Comparison of ENCODE assay signal across 8 cellular contexts in the genomic region with DNA sequence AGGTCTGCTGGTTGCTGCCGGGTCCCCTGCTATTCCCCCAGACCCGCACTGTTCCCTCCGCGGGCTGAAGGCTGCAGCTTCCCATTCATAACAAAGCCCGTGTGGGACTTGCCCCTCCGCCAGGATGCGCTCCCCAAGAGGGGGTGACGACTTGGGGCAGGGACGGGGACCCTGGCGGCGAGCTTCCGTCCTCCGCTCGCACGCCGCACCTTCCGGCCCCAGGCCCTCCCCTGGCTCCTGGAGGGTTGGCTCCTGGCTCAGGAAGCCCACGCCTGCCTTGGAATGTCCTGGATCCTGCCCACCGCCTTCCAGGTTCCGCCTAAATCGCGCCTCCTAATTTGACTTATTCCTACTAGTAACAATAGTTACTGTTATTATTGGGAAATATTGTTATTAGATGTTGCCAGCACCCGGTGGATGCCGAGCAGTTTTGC. TPM values are rescaled to one million over a fixed set of nuclear protein-coding genes. Genes with fewer than 3 reads are reported as not detected.
DNase-seq lines count a peak whose midpoint lies in the region; ATAC-seq, FAIRE-seq and TF ChIP-seq lines count a peak whose summit lies in the region.

No MANE protein-coding gene starts in this region.

- WGBS in GM12878 (ENCODE audit: insufficient coverage, insufficient replicate concordance, low lambda C conversion rate, missing lambda C conversion rate) = 9% methylated on average over 24 of the region's 24 CpGs

- peak overlapping the region; percentile 66 for H3K9ac ChIP-seq in GM12878 (ENCODE audit: control insufficient read depth, insufficient read depth, low read length)

- H3K79me2 ChIP-seq in GM12878 (ENCODE audit: control insufficient read depth, insufficient read depth, low read length) = peaks cover 20% of the 10 kb centered on the region

- in situ Hi-C loops in GM12878 (cut with MboI) = no loop called here

- H2AFZ ChIP-seq in GM12878 (ENCODE audit: control insufficient read depth, low read depth, low read length) = peak overlapping the region; percentile 70

- BruUV-seq in GM12878 (replicated peaks; lab: Mats Ljungman, UMichigan) = no TSS peak

- TF ChIP-seq CTCF in GM12878 (IDR thresholded peaks at IDR 0.05 in 2 of 3, conservative IDR thresholded peaks at IDR 0.05 in 1 of 3; ENCODE audit: control insufficient read depth in 2 of 3, extremely low read depth in 1 of 3, insufficient read depth in 1 of 3, low read depth in 3 of 3, low read length in 3 of 3) = peak; percentile 34 to 58 (median 36)

- no peaks in the 10 kb centered on the region for H3K36me3 ChIP-seq in GM12878 (ENCODE audit: control insufficient read depth in 2 of 2, insufficient read depth in 2 of 2, low read length in 1 of 2)

- SMC1A ChIA-PET in GM12878 (lab: Charles Lee; ENCODE audit: uncharacterized antibody, unreplicated experiment) = interaction anchor here (1.2 to 1.4 kb wide), 2 partner anchors 32 to 56 kb away, joined by 3 to 4 read pairs; no protein-coding TSS in a partner anchor

- RAD21 ChIA-PET in GM12878 (lab: Charles Lee; ENCODE audit: unreplicated experiment) = interaction anchor here (0.7 to 1.8 kb wide), 6 partner anchors 17 to 129 kb away, joined by 4 to 8 read pairs (median 4); no protein-coding TSS in a partner anchor

- 0 out of 2 replicates have a peak overlapping the region, but pooled peaks have one; percentile 20 for H3K27ac ChIP-seq in GM12878 (ENCODE audit: control insufficient read depth, insufficient read depth)

- H3K4me1 ChIP-seq in GM12878 (ENCODE audit: control insufficient read depth, insufficient read depth, low read length) = no peaks in the 10 kb centered on the region; the same call in 1 of the 2 replicates

- H3K4me3 ChIP-seq in GM12878 = peak overlapping the region; percentile 91

- intact Hi-C loops in GM12878 (cut with micrococcal nuclease; ENCODE audit: unreplicated experiment) = loop anchor here (5.0 kb wide), 2 partner anchors 33 to 53 kb away; no protein-coding TSS in a partner anchor

- ATAC-seq in HG02798 (IDR thresholded peaks at IDR 0.05; ENCODE audit: poor library complexity, unreplicated experiment) (peak; percentile 5), GM12878 (peak; percentile 28), GM21723 (IDR thresholded peaks at IDR 0.05; ENCODE audit: unreplicated experiment) (no peak), left lobe of liver (no peak)

- no peak for TF ChIP-seq EP300 in GM12878 (IDR thresholded peaks at IDR 0.05; ENCODE audit: borderline replicate concordance in 1 of 2, control insufficient read depth in 1 of 2, low read depth in 2 of 2, low read length in 2 of 2)

- H3K4me2 ChIP-seq in GM12878 (ENCODE audit: control insufficient read depth, insufficient read depth) = peak overlapping the region; percentile 94

- POLR2A ChIA-PET in GM12878 (lab: Charles Lee) = interaction anchor here (0.7 kb wide), 1 partner anchor 406 kb away, joined by 4 read pairs; no protein-coding TSS in a partner anchor

- no peak for FAIRE-seq in GM12878 (lab: Jason Lieb, UNC)

- H3K27me3 ChIP-seq in GM12878 (replicated peaks in 1 of 2; ENCODE audit: control insufficient read depth in 2 of 2, insufficient read depth in 2 of 2, low read length in 1 of 2) = no peaks in the 10 kb centered on the region

- CTCF ChIA-PET in GM12878 (lab: Yijun Ruan, JAX) = interaction anchor here (0.7 to 3.0 kb wide), 6 partner anchors 20 to 291 kb away, joined by 3 to 20 read pairs (median 4); no protein-coding TSS in a partner anchor

- H3K9me3 ChIP-seq in GM12878 (replicated peaks; ENCODE audit: control insufficient read depth, insufficient read depth, low read length) = no peaks in the 10 kb centered on the region

- peak; percentile 73 for DNase-seq in D341Med (ENCODE audit: low spot score)
- DNase-seq in SK-N-DZ (ENCODE audit: low spot score) = peak; percentile 70
- no peak for DNase-seq in GM12878 (ENCODE audit: low read depth, low spot score)
- peak; percentile 81 for DNase-seq in iPS-NIHi11 (ENCODE audit: low spot score)
- DNase-seq in stimulated activated CD4-positive, alpha-beta T cell treated with anti-CD3 and anti-CD28 coated beads, Interleukin-15, amount 100 ng/mL, for 48 hours (ENCODE audit: low read depth in 2 of 2) = peak; percentile 33 to 60
- DNase-seq in left lobe of liver (ENCODE audit: low spot score) = no peak

- H4K20me1 ChIP-seq in GM12878 (ENCODE audit: control insufficient read depth, insufficient read depth) = no peaks in the 10 kb centered on the region

- TF ChIP-seq RAD21 in GM12878 (IDR thresholded peaks at IDR 0.05; ENCODE audit: insufficient read depth, low read depth, low read length) = no peak

- TF ChIP-seq POLR2A in GM12878 (IDR thresholded peaks at IDR 0.05; ENCODE audit: low read depth, low read length) = no peak; the same call in 1 of the 2 replicates

TF ChIP-seq in GM12878, 131 proteins besides CTCF, POLR2A, EP300 and RAD21 (continues in another document):
- TF ChIP-seq FOXM1 (IDR thresholded peaks at IDR 0.05; ENCODE audit: low read depth, low read length) (peak; percentile 89; the same call in 1 of the 2 replicates), LARP7 (IDR thresholded peaks at IDR 0.05) (peak; percentile 2; the same call in 1 of the 2 replicates)

RNA-seq across cellular contexts. Expression of a gene that starts 1.1 kb away (rescaled TPM):
- 26.4 and 28.4 TPM in 2 replicates for polyA plus RNA-seq in SK-N-DZ (2014; cell fraction: cytosol; rRNA removed)
- 29.5 and 31.0 TPM in 2 replicates for polyA plus RNA-seq in SK-N-DZ (2014; cell fraction: nucleus; rRNA removed)
- total RNA-seq in GM12878 (2013; cell fraction: nucleolus; rRNA removed) = 10.7 and 12.2 TPM in 2 replicates
- 14.8 and 19.9 TPM in 2 replicates for total RNA-seq in GM12878 (2014; rRNA removed)
- 10.0 and 11.9 TPM in 2 replicates for total RNA-seq in GM12878 (2014; rRNA removed; fragmentation: Illumina TruSeq; extraction: Trizol)
- total RNA-seq in GM12878 (2021) = 25.2 and 26.0 TPM in 2 replicates
- polyA plus RNA-seq in GM12878 (2011; ENCODE audit: low read depth) = 3.7 TPM
- polyA plus RNA-seq in GM12878 (2011; rRNA removed) = 3.0 and 9.8 TPM in 2 replicates
- polyA plus RNA-seq in GM12878 (2011; cell fraction: cytosol; rRNA removed) = 6.1 and 10.7 TPM in 2 replicates
- polyA plus RNA-seq in GM12878 (2011; cell fraction: nucleus; rRNA removed) = 13.3 and 20.0 TPM in 2 replicates
- polyA plus RNA-seq in GM12878 (2012) = 9.6 and 10.1 TPM in 2 replicates
- polyA plus RNA-seq in GM12878 (2014; fragmentation: Illumina TruSeq; extraction: Trizol) = 2.8 and 7.0 TPM in 2 replicates
- polyA plus RNA-seq in GM12878 (2014; fragmentation: Nextera tagmentation; extraction: Ambion mirVana) = under 1 TPM; 0.14 to 0.27 TPM
- 18.2 and 24.8 TPM in 2 replicates for polyA plus RNA-seq in GM12878 (2014; rRNA removed)
- 1 to 10 TPM; 4.2 to 4.7 TPM for polyA plus RNA-seq in GM12878 (2016; fragmentation: Nextera tagmentation; extraction: Ambion mirVana)
- 19.7 and 30.8 TPM in 2 replicates for polyA minus RNA-seq in GM12878 (2011; rRNA and poly(A)+ RNA removed)
- polyA minus RNA-seq in GM12878 (2011; cell fraction: cytosol; rRNA and poly(A)+ RNA removed) = 9.9 and 13.9 TPM in 2 replicates
- polyA minus RNA-seq in GM12878 (2011; cell fraction: nucleus; rRNA and poly(A)+ RNA removed) = 6.2 and 10.3 TPM in 2 replicates
- total RNA-seq in left lobe of liver = 5.0 TPM

RNA-seq across cellular contexts. Expression of a gene that starts 32.0 kb away (rescaled TPM):
- 0.08 and 0.31 TPM in 2 replicates for polyA plus RNA-seq in SK-N-DZ (2014; cell fraction: cytosol; rRNA removed)
- polyA plus RNA-seq in SK-N-DZ (2014; cell fraction: nucleus; rRNA removed) = 0.05 TPM in 1 of 2 replicates, not detected in the other
- total RNA-seq in GM12878 (2013; cell fraction: nucleolus; rRNA removed) = not detected in 2 replicates
- total RNA-seq in GM12878 (2014; rRNA removed) (not detected in 2 replicates), GM12878 (2014; rRNA removed; fragmentation: Illumina TruSeq; extraction: Trizol) (not detected in 2 replicates), GM12878 (2021) (not detected in 2 replicates), left lobe of liver (0.15 TPM)
- polyA plus RNA-seq in GM12878 (2011; ENCODE audit: low read depth) = 0.05 TPM
- polyA plus RNA-seq in GM12878 (2011; rRNA removed) (not detected in 2 replicates), GM12878 (2014; fragmentation: Illumina TruSeq; extraction: Trizol) (not detected in 2 replicates), GM12878 (2014; fragmentation: Nextera tagmentation; extraction: Ambion mirVana) (not detected), GM12878 (2014; rRNA removed) (not detected in 2 replicates), GM12878 (2016; fragmentation: Nextera tagmentation; extraction: Ambion mirVana) (not detected)
- not detected in 2 replicates for polyA plus RNA-seq in GM12878 (2011; cell fraction: cytosol; rRNA removed)
- not detected in 2 replicates for polyA plus RNA-seq in GM12878 (2011; cell fraction: nucleus; rRNA removed)
- polyA plus RNA-seq in GM12878 (2012) = not detected in 2 replicates
- polyA minus RNA-seq in GM12878 (2011; rRNA and poly(A)+ RNA removed) = not detected in 2 replicates
- polyA minus RNA-seq in GM12878 (2011; cell fraction: cytosol; rRNA and poly(A)+ RNA removed) = not detected in 2 replicates
- not detected in 2 replicates for polyA minus RNA-seq in GM12878 (2011; cell fraction: nucleus; rRNA and poly(A)+ RNA removed)

RNA-seq across cellular contexts. Expression of a gene that starts 42.0 kb away (rescaled TPM):
- polyA plus RNA-seq in SK-N-DZ (2014; cell fraction: cytosol; rRNA removed) = 4.4 and 4.5 TPM in 2 replicates
- polyA plus RNA-seq in SK-N-DZ (2014; cell fraction: nucleus; rRNA removed) = 2.7 and 7.0 TPM in 2 replicates
- 1.1 and 1.2 TPM in 2 replicates for total RNA-seq in GM12878 (2013; cell fraction: nucleolus; rRNA removed)
- total RNA-seq in GM12878 (2014; rRNA removed) (0.06 TPM in 1 of 2 replicates, not detected in the other), GM12878 (2014; rRNA removed; fragmentation: Illumina TruSeq; extraction: Trizol) (not detected in 2 replicates), GM12878 (2021) (0.51 and 0.61 TPM in 2 replicates), left lobe of liver (1.6 TPM)
- polyA plus RNA-seq in GM12878 (2011; ENCODE audit: low read depth) = 0.16 TPM
- polyA plus RNA-seq in GM12878 (2011; rRNA removed) (0.37 and 0.64 TPM in 2 replicates), GM12878 (2014; fragmentation: Illumina TruSeq; extraction: Trizol) (0.03 TPM in 1 of 2 replicates, not detected in the other), GM12878 (2014; fragmentation: Nextera tagmentation; extraction: Ambion mirVana) (not detected), GM12878 (2014; rRNA removed) (0.14 and 0.25 TPM in 2 replicates), GM12878 (2016; fragmentation: Nextera tagmentation; extraction: Ambion mirVana) (under 1 TPM in 1 of 2 experiments, not detected in 1; 0.21 TPM)
- polyA plus RNA-seq in GM12878 (2011; cell fraction: cytosol; rRNA removed) = 1.1 and 1.5 TPM in 2 replicates
- polyA plus RNA-seq in GM12878 (2011; cell fraction: nucleus; rRNA removed) = 5.1 and 6.2 TPM in 2 replicates
- 0.67 and 0.83 TPM in 2 replicates for polyA plus RNA-seq in GM12878 (2012)
- 0.88 and 2.1 TPM in 2 replicates for polyA minus RNA-seq in GM12878 (2011; rRNA and poly(A)+ RNA removed)
- polyA minus RNA-seq in GM12878 (2011; cell fraction: cytosol; rRNA and poly(A)+ RNA removed) = 2.7 and 3.5 TPM in 2 replicates
- polyA minus RNA-seq in GM12878 (2011; cell fraction: nucleus; rRNA and poly(A)+ RNA removed) = 0.73 and 1.6 TPM in 2 replicates

Comparison
In these comparisons a context has a peak if more than half of its experiments do, and no peak if none do; other contexts are left out.
1. DNase-seq: peak in D341Med (single experiment), SK-N-DZ (single experiment), iPS-NIHi11 (single experiment) and stimulated activated CD4-positive, alpha-beta T cell treated with anti-CD3 and anti-CD28 coated beads, Interleukin-15, amount 100 ng/mL, for 48 hours (2 of 2); none in GM12878 (single experiment) and left lobe of liver (single experiment).
2. ATAC-seq: peak in HG02798 (single experiment) and GM12878 (single experiment); none in GM21723 (single experiment) and left lobe of liver (single experiment).